In the genomic region with DNA sequence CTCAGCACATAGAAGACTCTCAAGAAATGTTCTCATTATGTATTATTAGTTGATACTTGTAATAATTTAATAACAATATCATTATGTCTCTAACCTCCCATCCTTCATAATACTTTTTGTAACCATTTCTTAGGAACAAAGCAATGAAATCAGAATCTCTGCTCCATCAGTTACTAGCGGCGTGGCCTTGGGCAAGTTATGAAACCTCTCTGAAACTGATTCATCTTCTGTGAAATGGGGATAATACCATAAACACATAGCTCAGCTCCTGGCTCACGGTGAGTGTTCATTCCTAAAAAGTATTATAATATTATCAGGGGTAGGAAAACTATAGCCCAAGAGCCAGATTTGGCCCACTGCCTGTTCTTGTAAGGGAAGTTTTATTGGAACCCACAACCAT, we compare ENCODE assay signal across 26 cellular contexts. TPM values are rescaled to one million over a fixed set of nuclear protein-coding genes. Genes with fewer than 3 reads are reported as not detected.
"Had no signal": no experiment of that assay in that cellular context is flagged by ENCODE, and none has a peak within 500 bp of the region (broad histone marks: within the 10 kb centered on the region; RNA-seq: fewer than 3 reads in every experiment).

No MANE protein-coding gene starts in this region.

- H3K27ac ChIP-seq: colonic mucosa, epithelial cell of prostate, esophagus squamous epithelium, gastrocnemius medialis, heart right ventricle, left lung, lower lobe of right lung had no signal

- ATAC-seq: effector memory CD8-positive, alpha-beta T cell; esophagus mucosa; gastrocnemius medialis; left cardiac atrium; left lung; left ventricle myocardium superior; lower lobe of right lung; mucosa of descending colon had no signal

- H3K4me3 ChIP-seq: colonic mucosa, esophagus squamous epithelium, gastrocnemius medialis, heart right ventricle, left lung, lower lobe of right lung, mucosa of descending colon had no signal

- DNase-seq: colonic mucosa; cortex of kidney; effector CD8-positive, alpha-beta T cell; effector memory CD8-positive, alpha-beta T cell; endodermal cell; erythroblast; esophagus squamous epithelium; foreskin fibroblast; foreskin melanocyte; gastrocnemius medialis; glutamatergic neuron; head of caudate nucleus; heart right ventricle; hippocampal formation; left cardiac atrium; left lung; left ventricle myocardium superior; lower lobe of right lung; mesenchymal stem cell; mucosa of descending colon had no signal

- H3K9me3 Mint-ChIP-seq: effector memory CD8-positive, alpha-beta T cell; mesothelial cell of epicardium had no signal

- H3K4me3 Mint-ChIP-seq: dendritic cell treated with granulocyte-macrophage colony-stimulating factor and Interleukin-4, amounts not matched to agents 40 ng/mL and 50 ng/mL, for 4 days; effector memory CD8-positive, alpha-beta T cell; endodermal cell; mesothelial cell of epicardium had no signal

- H3K36me3 ChIP-seq: colonic mucosa, esophagus squamous epithelium, gastrocnemius medialis, heart right ventricle, left lung, lower lobe of right lung had no signal

- H3K36me3 Mint-ChIP-seq: mesothelial cell of epicardium had no signal

- H3K9me3 ChIP-seq: colonic mucosa, esophagus squamous epithelium, gastrocnemius medialis, left lung, lower lobe of right lung, mucosa of descending colon had no signal

- H3K27ac Mint-ChIP-seq: dendritic cell treated with granulocyte-macrophage colony-stimulating factor and Interleukin-4, amounts not matched to agents 40 ng/mL and 50 ng/mL, for 4 days; effector memory CD8-positive, alpha-beta T cell; endodermal cell; mesothelial cell of epicardium had no signal

- H3K4me1 ChIP-seq: colonic mucosa, esophagus squamous epithelium, gastrocnemius medialis, heart right ventricle, left lung, lower lobe of right lung had no signal

- H3K27me3 ChIP-seq: colonic mucosa, esophagus squamous epithelium, gastrocnemius medialis, heart right ventricle, left lung had no signal

- H3K4me1 Mint-ChIP-seq: endodermal cell, mesothelial cell of epicardium had no signal

RNA-seq across cellular contexts. Expression of a gene that starts 11.4 kb away (rescaled TPM):
- total RNA-seq: endodermal cell, lung microvascular endothelial cell had no signal
- polyA plus RNA-seq: keratinocyte had no signal
